In the genomic region with DNA sequence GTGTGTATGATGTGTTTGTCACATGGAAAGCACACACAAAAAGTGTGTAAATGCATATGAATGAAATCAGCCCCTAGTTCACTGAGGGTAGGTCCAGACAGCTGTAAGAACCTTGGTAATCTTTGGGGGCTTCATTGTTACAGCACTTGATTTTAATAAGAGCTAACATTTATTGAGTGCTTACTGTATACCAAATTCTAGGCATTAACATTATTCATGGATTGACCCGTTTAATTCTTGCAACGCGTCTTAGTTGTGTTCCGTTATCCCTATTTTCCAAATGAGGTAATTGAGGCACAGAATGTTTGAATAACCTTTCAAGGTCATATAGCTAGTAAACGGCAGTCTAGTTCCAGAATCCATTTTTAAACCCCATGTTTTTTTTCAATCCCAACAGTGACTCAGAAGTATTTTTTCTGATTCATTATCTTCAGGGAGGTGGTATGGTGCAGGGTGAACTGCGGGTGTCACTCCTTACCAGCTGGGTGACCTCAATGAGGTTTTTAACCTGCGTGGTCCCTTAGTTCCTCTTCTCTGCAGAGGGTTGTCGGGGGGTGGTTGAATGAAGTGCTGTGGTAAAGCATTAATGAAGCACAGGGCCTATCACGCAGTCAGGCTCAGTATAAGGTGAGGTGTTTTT, we compare ENCODE assay signal across 9 cellular contexts. TPM values are rescaled to one million over a fixed set of nuclear protein-coding genes. Genes with fewer than 3 reads are reported as not detected.
DNase-seq lines count a peak whose midpoint lies in the region; ATAC-seq, FAIRE-seq and TF ChIP-seq lines count a peak whose summit lies in the region.
"Had no signal": no experiment of that assay in that cellular context is flagged by ENCODE, and none has a peak within 500 bp of the region (broad histone marks: within the 10 kb centered on the region; RNA-seq: fewer than 3 reads in every experiment).

No MANE protein-coding gene starts in this region.

- peak in 1 of 2 experiments; percentile 30; a peak in 2 of 4 replicates for TF ChIP-seq RAD21 in K562 (CRISPR knock-in tag; conservative IDR thresholded peaks at IDR 0.05 in 1 of 2, IDR thresholded peaks at IDR 0.05 in 1 of 2)

- H3K4me3 ChIP-seq in K562 (no peak overlapping the region), endodermal cell (ENCODE audit: low read length) (no peak overlapping the region), BE2C (ENCODE audit: low read depth, low read length) (no peak overlapping the region), lower leg skin (ENCODE audit: low read depth, poor library complexity, severe bottlenecking) (no peak overlapping the region)

- TF ChIP-seq POLR2A in K562 (conservative IDR thresholded peaks at IDR 0.05) (no peak), lower leg skin (IDR thresholded peaks at IDR 0.05) (no peak)

- H3K27me3 Mint-ChIP-seq in endodermal cell (ENCODE audit: insufficient read depth) = no peaks in the 10 kb centered on the region
- H3K27me3 Mint-ChIP-seq: brain had no signal

- H3K9me3 ChIP-seq in K562 (replicated peaks; ENCODE audit: control insufficient read depth, insufficient read depth, low read depth, low read length) (no peaks in the 10 kb centered on the region), endodermal cell (ENCODE audit: control insufficient read depth, low read length) (no peaks in the 10 kb centered on the region), BE2C (no peaks in the 10 kb centered on the region)

- no peaks in the 10 kb centered on the region for H3K9me1 ChIP-seq in K562 (ENCODE audit: control insufficient read depth, insufficient read depth, low read length)

- H3K79me2 ChIP-seq in K562 (ENCODE audit: control insufficient read depth, insufficient read depth, low read length) = peaks cover 89% of the 10 kb centered on the region

- peaks cover 2% of the 10 kb centered on the region for H3K36me3 Mint-ChIP-seq in endodermal cell (ENCODE audit: low read depth)

- H3K27me3 ChIP-seq in K562 (ENCODE audit: control insufficient read depth in 2 of 2, insufficient read depth in 2 of 2, low read length in 2 of 2) (no peaks in the 10 kb centered on the region), endodermal cell (ENCODE audit: control insufficient read depth, insufficient read depth, low read length, poor library complexity, severe bottlenecking) (no peaks in the 10 kb centered on the region), BE2C (no peaks in the 10 kb centered on the region)

- no peak overlapping the region for H3K4me3 Mint-ChIP-seq in endodermal cell

- H3K27ac ChIP-seq in K562 (ENCODE audit: extremely low read depth, low read depth, low read length) = peak overlapping the region; percentile 60; the same call in 2 of the 3 replicates
- no peak overlapping the region for H3K27ac ChIP-seq in endodermal cell (ENCODE audit: low read depth, low read length)

- peak; percentile 92 to 94 for ATAC-seq in activated CD4-positive, CD25-positive, alpha-beta regulatory T cell treated with anti-CD3 and anti-CD28 coated beads, Interleukin-2, amount 50 U/mL, for 24 hours
- ATAC-seq in K562 = peak; percentile 36

- no peaks in the 10 kb centered on the region for H3K9me3 Mint-ChIP-seq in endodermal cell

- WGBS in K562 (ENCODE audit: insufficient coverage, low coverage, missing lambda C conversion rate) = 34% methylated on average over 9 of the region's 9 CpGs
- 96 to 100% methylated on average over 5 to 9 of the region's 9 CpGs for WGBS in endodermal cell (ENCODE audit: insufficient coverage in 1 of 2, insufficient read length in 1 of 2), 2 experiments
- WGBS in lower leg skin, 2 donors = 88 to 92% methylated on average over 9 of the region's 9 CpGs

- no peaks in the 10 kb centered on the region for H4K20me1 ChIP-seq in K562 (replicated peaks; ENCODE audit: control insufficient read depth, insufficient read depth, low read length)

- TF ChIP-seq EP300 in K562 (IDR thresholded peaks at IDR 0.05; ENCODE audit: low read length) = no peak

- H3K9ac ChIP-seq in K562 (ENCODE audit: insufficient read depth in 1 of 2, low read depth in 2 of 2, low read length in 2 of 2) (no peak overlapping the region; a peak in 1 of 4 replicates), endodermal cell (ENCODE audit: extremely low read depth, low read length, poor library complexity, severe bottlenecking) (no peak overlapping the region)

- no TSS peak for BruUV-seq in K562 (replicated peaks; lab: Mats Ljungman, UMichigan)

- H3K4me2 ChIP-seq in K562 (ENCODE audit: insufficient read depth, low read length) = no peak overlapping the region

- FAIRE-seq in K562 (lab: Jason Lieb, UNC) = no peak

- CTCF ChIA-PET in K562 (lab: Yijun Ruan, JAX; ENCODE audit: low intra/inter-chr PET ratio) = no interaction called here

- H2AFZ ChIP-seq in K562 (ENCODE audit: low read depth, low read length) = no peak overlapping the region

- no peak overlapping the region for H3K27ac Mint-ChIP-seq in endodermal cell

- intact Hi-C loops in K562 (cut with micrococcal nuclease) = no loop called here
- intact Hi-C loops in lower leg skin (cut with DNase I; ENCODE audit: low total_unique reads) = no loop called here

- no peak for DNase-seq in activated CD4-positive, CD25-positive, alpha-beta regulatory T cell treated with anti-CD3 and anti-CD28 coated beads, Interleukin-2, amount 50 U/mL, for 72 hours
- DNase-seq in T-helper 22 cell (ENCODE audit: low read depth) = peak; percentile 32
- peak in 3 of 4 experiments; percentile 63 to 70 (median 66) for DNase-seq in K562 (ENCODE audit: extremely low read depth in 1 of 4, low spot score in 3 of 4)
- peak; percentile 39 for DNase-seq in stimulated activated naive CD4-positive, alpha-beta T cell treated with Interleukin-2 at 50 U/mL for 16 hours (lab: John Stamatoyannopoulos, UW)
- no peak for DNase-seq in endodermal cell
- DNase-seq in BE2C = no peak
- DNase-seq in lower leg skin (ENCODE audit: low spot score in 2 of 2) = no peak

- TF ChIP-seq CTCF in K562 (IDR thresholded peaks at IDR 0.05 in 2 of 3, conservative IDR thresholded peaks at IDR 0.05 in 1 of 3; ENCODE audit: insufficient read depth in 2 of 3, low read depth in 1 of 3, low read length in 3 of 3) (peak in 1 of 3 experiments; percentile 33; a peak in 2 of 6 replicates), endodermal cell (conservative IDR thresholded peaks at IDR 0.05) (no peak), BE2C (IDR thresholded peaks at IDR 0.05; ENCODE audit: low read depth, low read length) (no peak), lower leg skin (IDR thresholded peaks at IDR 0.05) (no peak)

- in situ Hi-C loops in K562 (cut with MboI) = no loop called here

- H3K4me1 ChIP-seq in K562 (replicated peaks in 1 of 2; ENCODE audit: control insufficient read depth in 2 of 2, insufficient read depth in 2 of 2, low read length in 2 of 2) = peaks cover 21 to 59% of the 10 kb centered on the region in 2 experiments
- no peaks in the 10 kb centered on the region for H3K4me1 ChIP-seq in endodermal cell (ENCODE audit: control insufficient read depth, insufficient read depth, low read length)
- H3K4me1 ChIP-seq in BE2C = 0 out of 2 replicates have a peak, but pooled peaks cover 3% of the 10 kb centered on the region

- H3K4me1 Mint-ChIP-seq in endodermal cell = peaks cover 10% of the 10 kb centered on the region

- H3K36me3 ChIP-seq in K562 (ENCODE audit: control insufficient read depth, insufficient read depth, low read length) (peaks cover 3% of the 10 kb centered on the region; the same call in 1 of the 3 replicates), endodermal cell (ENCODE audit: control insufficient read depth, insufficient read depth, low read length) (no peaks in the 10 kb centered on the region), BE2C (no peaks in the 10 kb centered on the region)

- POLR2A ChIA-PET in K562 (lab: Yijun Ruan, JAX) = interaction anchor here (0.6 to 2.5 kb wide), 6 partner anchors 11 to 116 kb away, joined by 3 to 36 read pairs (median 4); no protein-coding TSS in a partner anchor

RNA-seq across cellular contexts. Expression of a gene that starts 14.2 kb away (rescaled TPM):
- total RNA-seq in K562 (2011; cell fraction: chromatin; rRNA removed; ENCODE audit: low replicate concordance) = 10.7 and 17.8 TPM in 2 replicates
- total RNA-seq in K562 (2011; cell fraction: nucleolus; rRNA removed) = 5.3 and 7.3 TPM in 2 replicates
- total RNA-seq in K562 (2011; cell fraction: nucleoplasm; rRNA removed) = 10.6 and 18.9 TPM in 2 replicates
- total RNA-seq in K562 (2014; rRNA removed) = 23.6 and 24.6 TPM in 2 replicates
- total RNA-seq in K562 (2014; rRNA removed; fragmentation: Illumina TruSeq; extraction: Trizol) = 28.9 and 33.9 TPM in 2 replicates
- total RNA-seq in K562 (2015; rRNA removed; fragmentation: Illumina TruSeq; extraction: Trizol) = 30.8 and 32.1 TPM in 2 replicates
- 24.2 and 27.3 TPM in 2 replicates for total RNA-seq in K562 (2021)
- 13.2 and 21.5 TPM in 2 replicates for polyA plus RNA-seq in K562 (2011; rRNA removed)
- polyA plus RNA-seq in K562 (2011; cell fraction: cytosol; rRNA removed) = 4.1 and 7.1 TPM in 2 replicates
- polyA plus RNA-seq in K562 (2011; cell fraction: nucleus; rRNA removed) = 12.5 and 14.7 TPM in 2 replicates
- polyA plus RNA-seq in K562 (2012) = 12.2 and 30.2 TPM in 2 replicates
- polyA plus RNA-seq in K562 (2014; fragmentation: Illumina TruSeq; extraction: Trizol) = 20.5 and 30.0 TPM in 2 replicates
- polyA plus RNA-seq in K562 (2014; fragmentation: Nextera tagmentation; extraction: Ambion mirVana) = 10 to 100 TPM in 1 of 2 experiments, 1 to 10 TPM in 1; 7.8 to 12.1 TPM
- 17.4 and 17.6 TPM in 2 replicates for polyA plus RNA-seq in K562 (2014; rRNA removed)
- polyA minus RNA-seq in K562 (2011; rRNA and poly(A)+ RNA removed) = 48.4 and 52.6 TPM in 2 replicates
- polyA minus RNA-seq in K562 (2011; cell fraction: cytosol; rRNA and poly(A)+ RNA removed) = 36.9 and 49.1 TPM in 2 replicates
- polyA minus RNA-seq in K562 (2011; cell fraction: nucleus; rRNA and poly(A)+ RNA removed) = 6.1 and 10.1 TPM in 2 replicates
- total RNA-seq in endodermal cell = 10 to 100 TPM; 21.9 to 28.8 TPM
- 27.5 TPM for polyA plus RNA-seq in endodermal cell (2013, experiment 1 of 2)
- 27.5 TPM for polyA plus RNA-seq in endodermal cell (2013, experiment 2 of 2)
- polyA plus RNA-seq in BE2C (2012; ENCODE audit: insufficient read depth, insufficient read length, low read depth) = 5.5 TPM
- 10 to 100 TPM in 3 of 4 donors, 1 to 10 TPM in 1; 9.1 to 23.6 (median 10.7) TPM for total RNA-seq in lower leg skin

RNA-seq across cellular contexts. Expression of a gene that starts 46.3 kb away (rescaled TPM):
- total RNA-seq in K562 (2011; cell fraction: chromatin; rRNA removed; ENCODE audit: low replicate concordance) = 10.6 and 25.3 TPM in 2 replicates
- total RNA-seq in K562 (2011; cell fraction: nucleolus; rRNA removed) = 10.3 and 10.4 TPM in 2 replicates
- 17.9 and 22.3 TPM in 2 replicates for total RNA-seq in K562 (2011; cell fraction: nucleoplasm; rRNA removed)
- total RNA-seq in K562 (2014; rRNA removed) (75.1 and 85.7 TPM in 2 replicates), K562 (2014; rRNA removed; fragmentation: Illumina TruSeq; extraction: Trizol) (128 and 148 TPM in 2 replicates), K562 (2015; rRNA removed; fragmentation: Illumina TruSeq; extraction: Trizol) (92.6 and 105 TPM in 2 replicates), K562 (2021) (94.4 and 115 TPM in 2 replicates), endodermal cell (10 to 100 TPM; 56.2 to 68.8 TPM), lower leg skin (10 to 100 TPM; 39.6 to 64.9 (median 55.8) TPM)
- polyA plus RNA-seq in K562 (2011; rRNA removed) (117 and 155 TPM in 2 replicates), K562 (2014; fragmentation: Illumina TruSeq; extraction: Trizol) (72.2 and 79.3 TPM in 2 replicates), K562 (2014; fragmentation: Nextera tagmentation; extraction: Ambion mirVana) (100 to 1,000 TPM; 328 to 382 TPM), K562 (2014; rRNA removed) (115 and 116 TPM in 2 replicates)
- 29.8 and 61.5 TPM in 2 replicates for polyA plus RNA-seq in K562 (2011; cell fraction: cytosol; rRNA removed)
- polyA plus RNA-seq in K562 (2011; cell fraction: nucleus; rRNA removed) = 20.0 and 40.3 TPM in 2 replicates
- polyA plus RNA-seq in K562 (2012) = 157 and 166 TPM in 2 replicates
- 27.4 and 34.5 TPM in 2 replicates for polyA minus RNA-seq in K562 (2011; rRNA and poly(A)+ RNA removed)
- 15.9 and 18.7 TPM in 2 replicates for polyA minus RNA-seq in K562 (2011; cell fraction: cytosol; rRNA and poly(A)+ RNA removed)
- polyA minus RNA-seq in K562 (2011; cell fraction: nucleus; rRNA and poly(A)+ RNA removed) = 8.5 and 15.7 TPM in 2 replicates
- polyA plus RNA-seq in endodermal cell (2013, experiment 1 of 2) = 187 TPM
- 190 TPM for polyA plus RNA-seq in endodermal cell (2013, experiment 2 of 2)
- polyA plus RNA-seq in BE2C (2012; ENCODE audit: insufficient read depth, insufficient read length, low read depth) = 17.8 TPM

Comparison
In these comparisons a context has a peak if more than half of its experiments do, and no peak if none do; other contexts are left out.
1. DNase-seq: peak in T-helper 22 cell (single experiment), K562 (3 of 4) and stimulated activated naive CD4-positive, alpha-beta T cell treated with Interleukin-2 at 50 U/mL for 16 hours (single experiment); none in activated CD4-positive, CD25-positive, alpha-beta regulatory T cell treated with anti-CD3 and anti-CD28 coated beads, Interleukin-2, amount 50 U/mL, for 72 hours (single experiment), endodermal cell (single experiment), BE2C (single experiment) and lower leg skin (0 of 2).